Comparison of ENCODE assay signal across 25 cellular contexts in the genomic region with DNA sequence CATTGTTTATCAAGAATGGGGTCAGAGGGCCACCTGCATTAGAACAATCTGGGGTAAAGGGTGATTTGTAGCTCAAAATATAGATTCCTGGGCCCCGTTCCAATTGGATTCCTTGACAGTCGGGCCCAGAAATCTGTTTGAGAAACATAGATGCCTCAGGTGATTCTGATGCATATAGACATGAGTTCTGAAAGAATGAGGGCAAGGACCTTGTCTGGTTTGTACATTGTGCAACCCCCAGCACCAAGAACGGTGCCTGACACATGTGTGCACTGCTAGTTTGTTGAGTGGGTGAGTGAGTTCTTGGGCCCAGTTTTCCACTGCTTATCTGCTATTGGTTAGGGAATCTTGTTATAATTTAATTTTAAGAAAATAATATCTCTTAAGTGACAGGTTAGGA.
"Had no signal": no experiment of that assay in that cellular context is flagged by ENCODE, and none has a peak within 500 bp of the region (broad histone marks: within the 10 kb centered on the region; RNA-seq: fewer than 3 reads in every experiment).

No MANE protein-coding gene starts in this region.

- H3K36me3 Mint-ChIP-seq: immature natural killer cell, memory B cell, mesothelial cell of epicardium, naive B cell had no signal

- H3K9me3 Mint-ChIP-seq: memory B cell, mesothelial cell of epicardium, naive B cell, nephron had no signal

- H3K4me1 Mint-ChIP-seq: immature natural killer cell, memory B cell, mesothelial cell of epicardium, nephron had no signal

- H3K27me3 Mint-ChIP-seq: naive B cell had no signal

- H3K27me3 ChIP-seq: dorsolateral prefrontal cortex, esophagus squamous epithelium, gastroesophageal sphincter, sigmoid colon, stomach, transverse colon had no signal

- ATAC-seq: gastroesophageal sphincter, left cardiac atrium, lower lobe of right lung had no signal

- DNase-seq: dorsolateral prefrontal cortex; effector CD8-positive, alpha-beta T cell; esophagus squamous epithelium; foreskin fibroblast; immature natural killer cell; kidney; left cardiac atrium; left ventricle myocardium inferior; lower lobe of right lung; naive B cell; psoas muscle; sigmoid colon; stimulated activated CD4-positive, alpha-beta T cell treated with anti-CD3 and anti-CD28 coated beads, Interleukin-12 subunit alpha, Interleukin-12 subunit beta, amount 100 ng/mL, for 4 hours; stimulated activated naive CD4-positive, alpha-beta T cell; stomach; substantia nigra; transverse colon had no signal

- H3K36me3 ChIP-seq: esophagus squamous epithelium, gastroesophageal sphincter, left ventricle myocardium inferior, lower lobe of right lung, sigmoid colon, stomach, thoracic aorta, transverse colon had no signal

- H3K4me3 Mint-ChIP-seq: immature natural killer cell, memory B cell, mesothelial cell of epicardium, naive B cell, nephron had no signal

- H3K9me3 ChIP-seq: esophagus squamous epithelium, gastroesophageal sphincter, left ventricle myocardium inferior, lower lobe of right lung, psoas muscle, sigmoid colon, stomach, thoracic aorta, transverse colon had no signal

- H3K27ac Mint-ChIP-seq: immature natural killer cell, memory B cell, mesothelial cell of epicardium, nephron had no signal

- H3K4me3 ChIP-seq: coronary artery, dorsolateral prefrontal cortex, esophagus squamous epithelium, gastroesophageal sphincter, left ventricle myocardium inferior, lower lobe of right lung, psoas muscle, sigmoid colon, skin epidermis, stomach, thoracic aorta, transverse colon had no signal

- H3K27ac ChIP-seq: coronary artery, dorsolateral prefrontal cortex, epithelial cell of prostate, esophagus squamous epithelium, gastroesophageal sphincter, left ventricle myocardium inferior, lower lobe of right lung, psoas muscle, thoracic aorta had no signal

- FAIRE-seq: kidney had no signal
